ENCODE assay signal across 2 cellular contexts in genomic region chrX:55396836-55397235, GRCh38. TPM values are rescaled to one million over a fixed set of nuclear protein-coding genes. Genes with fewer than 3 reads are reported as not detected.
"Had no signal": no experiment of that assay in that cellular context is flagged by ENCODE, and none has a peak within 500 bp of the region (broad histone marks: within the 10 kb centered on the region; RNA-seq: fewer than 3 reads in every experiment).

No MANE protein-coding gene starts in this region.

RNA-seq across cellular contexts. Expression of gene MAGEH1, which starts 55.1 kb away (rescaled TPM):
- total RNA-seq: HT-29, PC-9 had no signal
